Comparison of ENCODE assay signal across 2 cellular contexts in the genomic region with DNA sequence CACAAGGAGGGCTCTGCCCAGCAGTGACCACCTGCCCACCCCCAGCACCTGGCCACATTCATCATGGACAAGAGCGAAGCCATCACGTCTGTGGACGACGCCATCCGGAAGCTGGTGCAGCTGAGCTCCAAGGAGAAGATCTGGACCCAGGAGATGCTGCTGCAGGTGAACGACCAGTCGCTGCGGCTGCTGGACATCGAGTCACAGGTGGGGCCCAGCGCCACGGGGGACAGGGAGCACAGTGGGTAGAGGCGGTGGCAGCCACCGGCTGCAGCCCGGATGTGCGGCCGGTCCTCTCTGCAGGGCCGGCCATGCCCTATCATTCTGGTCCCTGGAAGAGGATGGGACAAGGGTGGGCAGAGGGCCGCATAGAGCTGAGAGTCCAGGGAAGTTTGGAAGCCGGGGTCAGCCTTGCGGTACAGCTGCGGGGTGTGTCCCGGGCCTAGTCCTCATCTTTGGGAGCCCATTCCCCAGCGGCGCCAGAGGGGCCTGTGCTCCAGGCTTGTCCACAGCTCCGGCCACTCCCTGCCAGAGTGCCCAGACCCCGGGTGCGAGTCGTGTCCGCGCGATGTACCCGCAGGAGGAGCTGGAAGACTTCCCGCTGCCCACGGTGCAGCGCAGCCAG.
TF ChIP-seq lines count a peak whose summit lies in the region.

No MANE protein-coding gene starts in this region.

TF ChIP-seq in IMR-90, 13 proteins besides CTCF, POLR2A, EP300 and RAD21:
- TF ChIP-seq, protein P1, sequence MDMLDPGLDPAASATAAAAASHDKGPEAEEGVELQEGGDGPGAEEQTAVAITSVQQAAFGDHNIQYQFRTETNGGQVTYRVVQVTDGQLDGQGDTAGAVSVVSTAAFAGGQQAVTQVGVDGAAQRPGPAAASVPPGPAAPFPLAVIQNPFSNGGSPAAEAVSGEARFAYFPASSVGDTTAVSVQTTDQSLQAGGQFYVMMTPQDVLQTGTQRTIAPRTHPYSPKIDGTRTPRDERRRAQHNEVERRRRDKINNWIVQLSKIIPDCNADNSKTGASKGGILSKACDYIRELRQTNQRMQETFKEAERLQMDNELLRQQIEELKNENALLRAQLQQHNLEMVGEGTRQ (IDR thresholded peaks at IDR 0.05; ENCODE audit: low read depth, low read length), result no peak
- TF ChIP-seq NFE2L2 (IDR thresholded peaks at IDR 0.05; ENCODE audit: low read depth, low read length), result no peak
- TF ChIP-seq RCOR1 (IDR thresholded peaks at IDR 0.05; ENCODE audit: insufficient replicate concordance, low read length), result no peak
- TF ChIP-seq CHD1 (IDR thresholded peaks at IDR 0.05; ENCODE audit: low read depth, low read length), result no peak
- TF ChIP-seq MAZ (IDR thresholded peaks at IDR 0.05; ENCODE audit: borderline replicate concordance, low read depth, low read length), result no peak

TF ChIP-seq in endothelial cell of umbilical vein, 7 proteins besides CTCF, POLR2A, EP300 and RAD21:
- TF ChIP-seq, protein P2, sequence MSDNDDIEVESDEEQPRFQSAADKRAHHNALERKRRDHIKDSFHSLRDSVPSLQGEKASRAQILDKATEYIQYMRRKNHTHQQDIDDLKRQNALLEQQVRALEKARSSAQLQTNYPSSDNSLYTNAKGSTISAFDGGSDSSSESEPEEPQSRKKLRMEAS (IDR thresholded peaks at IDR 0.05; ENCODE audit: insufficient read depth, insufficient read length), result no peak
